8 cellular contexts compared by ENCODE assay signal in the genomic region with DNA sequence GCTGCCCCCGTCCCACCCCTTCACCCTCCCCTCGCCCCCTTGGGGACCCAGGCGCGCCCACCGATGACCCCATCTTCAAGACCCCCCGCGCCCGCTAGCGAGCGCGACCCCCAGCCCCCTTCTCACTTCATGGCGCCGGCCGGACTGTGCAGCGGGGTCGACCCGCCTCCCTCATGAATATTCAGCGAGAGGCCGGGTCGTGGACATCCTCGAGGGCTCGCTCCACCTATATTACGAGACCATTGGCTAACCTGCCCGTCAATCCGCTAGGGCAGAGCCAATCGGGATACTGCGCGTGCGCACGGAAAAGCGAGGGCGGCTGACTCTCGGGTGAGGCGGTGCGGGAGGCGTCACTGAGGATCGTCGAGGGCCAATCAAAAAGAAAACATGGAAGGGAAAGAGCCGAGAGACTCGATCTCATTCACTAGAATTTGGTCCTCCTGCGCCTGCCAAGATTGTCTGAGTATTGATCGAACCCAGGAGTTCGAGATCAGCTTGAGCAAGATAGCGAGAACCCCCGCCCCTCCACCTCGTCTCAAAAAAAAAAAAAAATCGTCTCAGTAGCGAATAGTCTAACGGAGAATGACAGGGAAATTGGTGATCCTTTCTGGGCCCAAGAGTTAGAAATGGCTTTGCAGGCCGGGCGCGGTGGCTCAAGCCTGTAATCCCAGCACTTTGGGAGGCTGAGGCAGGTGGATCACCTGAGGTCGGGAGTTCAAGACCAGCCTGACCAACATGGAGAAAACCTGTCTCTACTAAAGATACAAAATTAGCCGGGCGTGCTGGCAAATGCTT. TPM values are rescaled to one million over a fixed set of nuclear protein-coding genes. Genes with fewer than 3 reads are reported as not detected.
DNase-seq lines count a peak whose midpoint lies in the region; ATAC-seq, FAIRE-seq and TF ChIP-seq lines count a peak whose summit lies in the region.

Gene ERCC2, minus strand, starts transcription at position 164 of the 795 bp plus-strand sequence. Its CDS starts 33 bp downstream, at position 131.

- DNase-seq in GM12891 (ENCODE audit: insufficient read length, low spot score), result peak; percentile 100
- peak; percentile 99 for DNase-seq in NCI-H146 (lab: John Stamatoyannopoulos, UW)
- peak; percentile 97 to 100 (median 98) for DNase-seq in T-helper 1 cell
- DNase-seq in amniotic epithelial cell (ENCODE audit: low read depth), result peak; percentile 98
- DNase-seq in heart right ventricle, result peak; percentile 99 to 100
- DNase-seq in posterior cingulate gyrus, result peak; percentile 97 to 100 (median 98)
- peak; percentile 99 for DNase-seq in upper lobe of right lung

- H3K4me1 ChIP-seq in heart right ventricle (peaks cover 0 to 15% (median 9%) of the 10 kb centered on the region in 9 donors), upper lobe of right lung (peaks cover 5% of the 10 kb centered on the region)

- ATAC-seq in HG02840 (IDR thresholded peaks at IDR 0.05; ENCODE audit: low FRiP score, unreplicated experiment), result peak; percentile 94
- peak; percentile 97 to 100 (median 99) for ATAC-seq in heart right ventricle
- ATAC-seq in upper lobe of right lung, result peak; percentile 99

- H3K36me3 ChIP-seq in heart right ventricle (peaks cover 0 to under 1% (median 0%) of the 10 kb centered on the region in 9 donors), upper lobe of right lung (no peaks in the 10 kb centered on the region)

- H3K9me3 ChIP-seq in heart right ventricle, result no peaks in the 10 kb centered on the region
- no peaks in the 10 kb centered on the region for H3K9me3 ChIP-seq in upper lobe of right lung

- H3K27me3 ChIP-seq in heart right ventricle (no peaks in the 10 kb centered on the region), upper lobe of right lung (no peaks in the 10 kb centered on the region)

- TF ChIP-seq CTCF in heart right ventricle (IDR thresholded peaks at IDR 0.05) (no peak), upper lobe of right lung (IDR thresholded peaks at IDR 0.05) (no peak)

- H3K27ac ChIP-seq in heart right ventricle (peak within 1 kb of the TSS in 9 of 10 donors; percentile 63 to 89 (median 74)), upper lobe of right lung (peak within 1 kb of the TSS; percentile 84)

- intact Hi-C loops in heart right ventricle (cut with DNase I), result no loop called here
- intact Hi-C loops in posterior cingulate gyrus (cut with DNase I), result loop anchor here (5.0 kb wide), 1 partner anchor 37 kb away; the partner anchor contains the start of genes POLR1G and PPP1R13L
- intact Hi-C loops in upper lobe of right lung (cut with DNase I), result no loop called here

- 4% methylated on average over 51 to 55 of the region's 55 CpGs for WGBS in heart right ventricle, 2 donors

- H3K4me3 ChIP-seq in heart right ventricle, result peak within 1 kb of the TSS; percentile 51 to 93 (median 82)
- H3K4me3 ChIP-seq in upper lobe of right lung, result peak within 1 kb of the TSS; percentile 76

- TF ChIP-seq POLR2A in GM12891 (IDR thresholded peaks at IDR 0.05; ENCODE audit: low read depth, low read length), result peak; percentile 64

- peak; percentile 95 for FAIRE-seq in GM12891 (lab: Jason Lieb, UNC)

TF ChIP-seq in GM12891, 5 proteins besides CTCF, POLR2A, EP300 and RAD21:
- TF ChIP-seq SPI1 (IDR thresholded peaks at IDR 0.05; ENCODE audit: low read depth, low read length) (no peak), POU2F2 (IDR thresholded peaks at IDR 0.05; ENCODE audit: low read depth, low read length) (peak; percentile 100), TAF1 (IDR thresholded peaks at IDR 0.05; ENCODE audit: low read depth, low read length) (0 out of 2 replicates have a peak, but pooled peaks have one; percentile 48), POLR2AphosphoS5 (IDR thresholded peaks at IDR 0.05; ENCODE audit: low read depth, low read length) (peak; percentile 60; the same call in 1 of the 2 replicates), PAX5 (IDR thresholded peaks at IDR 0.05; ENCODE audit: insufficient read depth, low read length, severe bottlenecking) (no peak)

RNA-seq across cellular contexts. Expression of gene ERCC2, which starts in this region (rescaled TPM):
- polyA plus RNA-seq in GM12891 (2012; ENCODE audit: low read depth, missing spikeins), result 20.8 TPM
- total RNA-seq in heart right ventricle, result 10 to 100 TPM; 11.4 to 15.2 (median 14.1) TPM
- 10 to 100 TPM in 1 of 2 donors, 1 to 10 TPM in 1; 6.5 to 11.8 TPM for polyA plus RNA-seq in heart right ventricle
- total RNA-seq in upper lobe of right lung, result 13.7 TPM

Comparison
In these comparisons a context has a peak if more than half of its experiments do, and no peak if none do; other contexts are left out.
1. Peak in every context shown above with its lines: DNase-seq, ATAC-seq, H3K4me3 ChIP-seq and H3K27ac ChIP-seq.